21 cellular contexts compared by ENCODE assay signal in genomic region chr11:24163146-24163545, GRCh38.
"Had no signal": no experiment of that assay in that cellular context is flagged by ENCODE, and none has a peak within 500 bp of the region (broad histone marks: within the 10 kb centered on the region; RNA-seq: fewer than 3 reads in every experiment).

No MANE protein-coding gene starts in this region.

- H3K27ac ChIP-seq: body of pancreas, cardiac muscle cell, foreskin keratinocyte, prostate gland, upper lobe of right lung had no signal

- ATAC-seq: body of pancreas; foreskin keratinocyte; left lobe of liver; natural killer cell; right cardiac atrium; stimulated activated naive CD8-positive, alpha-beta T cell treated with anti-CD3 and anti-CD28 coated beads, Interleukin-15, Interleukin-2, amounts not matched to agents 100 U/mL and 50 U/mL, for 24 hours; upper lobe of right lung had no signal

- DNase-seq: activated CD4-positive, alpha-beta memory T cell treated with anti-CD3 and anti-CD28 coated beads for 36 hours; activated CD4-positive, alpha-beta T cell treated with anti-CD3 and anti-CD28 coated beads for 48 hours; activated CD4-positive, CD25-positive, alpha-beta regulatory T cell; activated naive CD4-positive, alpha-beta T cell treated with Interleukin-2 at 50 U/mL for 16 hours; activated naive CD8-positive, alpha-beta T cell treated with anti-CD3 and anti-CD28 coated beads, Interleukin-2, amount 10 ng/mL, durations not matched to agents 7 days and 5 days; activated T-cell treated with anti-CD3 and anti-CD28 coated beads, Interleukin-2, amount 50 U/mL, for 48 hours; amygdala; body of pancreas; foreskin keratinocyte; kidney; natural killer cell; right cardiac atrium; stimulated activated CD4-positive, alpha-beta T cell treated with anti-CD3 and anti-CD28 coated beads, Interleukin-12 subunit alpha, Interleukin-12 subunit beta, amount 100 ng/mL, for 4 hours; stimulated activated CD4-positive, alpha-beta T cell treated with anti-CD3 and anti-CD28 coated beads, Interleukin-4, amount 100 ng/mL, for 4 hours; stimulated activated naive CD8-positive, alpha-beta T cell treated with anti-CD3 and anti-CD28 coated beads, Interleukin-15, Interleukin-2, amounts not matched to agents 100 U/mL and 50 U/mL, for 24 hours; T-helper 9 cell; upper lobe of right lung had no signal

- H3K27me3 ChIP-seq: body of pancreas, cardiac muscle cell, foreskin keratinocyte, upper lobe of right lung had no signal

- H3K9me3 ChIP-seq: body of pancreas, prostate gland, upper lobe of right lung had no signal

- H3K36me3 ChIP-seq: cardiac muscle cell, prostate gland, upper lobe of right lung had no signal

- H3K4me3 ChIP-seq: body of pancreas, cardiac muscle cell, lung, prostate gland, upper lobe of right lung had no signal

- FAIRE-seq: kidney had no signal

- H3K4me1 ChIP-seq: body of pancreas, foreskin keratinocyte, prostate gland, upper lobe of right lung had no signal
